Comparison of ENCODE assay signal across 27 cellular contexts in genomic region chr22:25739659-25740344, GRCh38. TPM values are rescaled to one million over a fixed set of nuclear protein-coding genes. Genes with fewer than 3 reads are reported as not detected.
"Had no signal": no experiment of that assay in that cellular context is flagged by ENCODE, and none has a peak within 500 bp of the region (broad histone marks: within the 10 kb centered on the region; RNA-seq: fewer than 3 reads in every experiment).

No MANE protein-coding gene starts in this region.

- H3K4me3 ChIP-seq: colonic mucosa, dorsolateral prefrontal cortex, esophagus muscularis mucosa, hepatocyte, left lung, neural progenitor cell, sigmoid colon, smooth muscle cell, stomach, suprapubic skin, tibial nerve had no signal

- H3K79me2 ChIP-seq: hepatocyte had no signal

- H3K4me1 ChIP-seq: colonic mucosa, esophagus muscularis mucosa, left lung, neural progenitor cell, sigmoid colon, stomach, suprapubic skin, tibial nerve had no signal

- H3K9me3 ChIP-seq: colonic mucosa, esophagus muscularis mucosa, left lung, sigmoid colon, stomach, suprapubic skin, tibial nerve had no signal

- H2AFZ ChIP-seq: hepatocyte, neural progenitor cell had no signal

- H3K9ac ChIP-seq: neural progenitor cell had no signal

- H3K27me3 ChIP-seq: colonic mucosa, hepatocyte, neural progenitor cell, sigmoid colon, tibial nerve had no signal

- H3K27ac ChIP-seq: colonic mucosa, dorsolateral prefrontal cortex, esophagus muscularis mucosa, hepatocyte, left lung, neural progenitor cell, sigmoid colon, stomach, suprapubic skin, tibial nerve had no signal

- H3K4me2 ChIP-seq: hepatocyte, neural progenitor cell, smooth muscle cell had no signal

- FAIRE-seq: astrocyte, frontal cortex had no signal

- ATAC-seq: activated T-helper 17 cell treated with anti-CD3 and anti-CD28 coated beads, Interleukin-2, amount 50 U/mL, for 72 hours; effector memory CD8-positive, alpha-beta T cell; left lung; naive thymus-derived CD8-positive, alpha-beta T cell; stimulated activated memory B cell treated with anti-CD40 and anti-IgM and Interleukin-4, amounts not matched to agents 10 μg/mL and 1 μg/mL and 100 μg/mL, for 72 hours; T-cell had no signal

- H3K36me3 ChIP-seq: colonic mucosa, esophagus muscularis mucosa, left lung, neural progenitor cell, sigmoid colon, stomach, suprapubic skin, tibial nerve had no signal

- DNase-seq: activated B cell treated with CpG ODN at 0.5 μM for 24 hours; activated CD4-positive, alpha-beta T cell treated with anti-CD3 and anti-CD28 coated beads for 4 hours; activated naive CD4-positive, alpha-beta T cell; activated T-cell treated with anti-CD3 and anti-CD28 coated beads, Interleukin-2, amount 50 U/mL, for 24 hours; colonic mucosa; dorsolateral prefrontal cortex; effector memory CD8-positive, alpha-beta T cell; glutamatergic neuron; kidney glomerular epithelial cell; left lung; naive thymus-derived CD8-positive, alpha-beta T cell; retina; sigmoid colon; stimulated activated CD4-positive, alpha-beta T cell treated with anti-CD3 and anti-CD28 coated beads, Interleukin-15, amount 100 ng/mL, for 24 hours; stomach; T-cell had no signal

RNA-seq across cellular contexts. Expression of gene MYO18B, which starts 2.2 kb away (rescaled TPM):
- total RNA-seq: frontal cortex, lung microvascular endothelial cell had no signal
